Comparison of ENCODE assay signal across 20 cellular contexts in genomic region chr5:77709340-77709739, GRCh38.
DNase-seq lines count a peak whose midpoint lies in the region; ATAC-seq and TF ChIP-seq lines count a peak whose summit lies in the region.
"Had no signal": no experiment of that assay in that cellular context is flagged by ENCODE, and none has a peak within 500 bp of the region (broad histone marks: within the 10 kb centered on the region; RNA-seq: fewer than 3 reads in every experiment).

No MANE protein-coding gene starts in this region.

- H3K27ac ChIP-seq in breast epithelium = no peak overlapping the region
- H3K27ac ChIP-seq: 22Rv1; A549; BLaER1 treated with 17β-estradiol and CSF1 and Interleukin-3, amounts not matched to agents 10 nM and 100 nM; C4-2B had no signal

- H3K36me3 ChIP-seq in breast epithelium = no peaks in the 10 kb centered on the region

- TF ChIP-seq POLR2A in breast epithelium (IDR thresholded peaks at IDR 0.05) = no peak

- H3K9me3 ChIP-seq in breast epithelium = no peaks in the 10 kb centered on the region
- H3K9me3 ChIP-seq: A549, Caco-2 had no signal

- H3K27me3 ChIP-seq in breast epithelium = no peaks in the 10 kb centered on the region
- H3K27me3 ChIP-seq: BLaER1 treated with 17β-estradiol and CSF1 and Interleukin-3, amounts not matched to agents 10 nM and 100 nM had no signal

- ATAC-seq in GM19397 (IDR thresholded peaks at IDR 0.05; ENCODE audit: unreplicated experiment) = no peak
- ATAC-seq: A549; CD8-positive, alpha-beta T cell; GM12878 had no signal

- H3K27ac Mint-ChIP-seq in MCF 10A (ENCODE audit: low read depth, unreplicated experiment) = peak overlapping the region; percentile 12
- H3K27ac Mint-ChIP-seq: B cell; CD4-positive, alpha-beta T cell; CD8-positive, alpha-beta T cell had no signal

- DNase-seq in MCF 10A (ENCODE audit: unreplicated experiment) (no peak), breast epithelium (ENCODE audit: low spot score in 2 of 2) (no peak), inferior parietal cortex (ENCODE audit: extremely low spot score) (peak; percentile 53), middle frontal gyrus (ENCODE audit: extremely low spot score, low spot score) (peak; percentile 55), NCI-H524 (lab: John Stamatoyannopoulos, UW) (no peak)
- no peak for DNase-seq in NK-92 treated with Interleukin-12 subunit alpha and Interleukin-12 subunit beta, amount 100 ng/mL, for 24 hours (lab: John Stamatoyannopoulos, UW)
- DNase-seq: AML-193; Caco-2; Calu3; CD4-positive, alpha-beta T cell; CD8-positive, alpha-beta T cell; DMS79 treated with DMSO at 0.1 percent for 48 hours; GF-D8 had no signal

- H3K36me3 Mint-ChIP-seq in MCF 10A (ENCODE audit: insufficient read depth, unreplicated experiment) = peaks cover 30% of the 10 kb centered on the region

- H3K4me1 ChIP-seq in breast epithelium = no peaks in the 10 kb centered on the region
- H3K4me1 ChIP-seq: A549, Caco-2 had no signal

- no TSS peak for BruUV-seq in MCF 10A (replicated peaks; lab: Mats Ljungman, UMichigan)

- CTCF ChIA-PET in MCF 10A (lab: Yijun Ruan, JAX) = interaction anchor here (0.6 kb wide), 1 partner anchor 28 kb away, joined by 3 read pairs; no protein-coding TSS in a partner anchor

- H3K4me1 Mint-ChIP-seq in MCF 10A (ENCODE audit: insufficient read depth, unreplicated experiment) = peaks cover 6% of the 10 kb centered on the region

- no peaks in the 10 kb centered on the region for H3K9me3 Mint-ChIP-seq in MCF 10A (ENCODE audit: unreplicated experiment)
- H3K9me3 Mint-ChIP-seq: CD4-positive, alpha-beta T cell; CD8-positive, alpha-beta T cell had no signal

- H3K4me3 ChIP-seq in breast epithelium = no peak overlapping the region
- H3K4me3 ChIP-seq: A549; BLaER1 treated with 17β-estradiol and CSF1 and Interleukin-3, amounts not matched to agents 10 nM and 100 nM; GM12878 had no signal

- TF ChIP-seq CTCF in MCF 10A (IDR thresholded peaks at IDR 0.05; ENCODE audit: unreplicated experiment) (no peak), breast epithelium (IDR thresholded peaks at IDR 0.05) (no peak)

- no peaks in the 10 kb centered on the region for H3K27me3 Mint-ChIP-seq in MCF 10A (ENCODE audit: insufficient read depth, unreplicated experiment)
- H3K27me3 Mint-ChIP-seq: B cell; CD4-positive, alpha-beta T cell had no signal

- intact Hi-C loops in MCF 10A (cut with micrococcal nuclease) = no loop called here
- intact Hi-C loops in breast epithelium (cut with DNase I; ENCODE audit: low total_unique reads) = no loop called here

- H3K4me3 Mint-ChIP-seq in MCF 10A (ENCODE audit: unreplicated experiment) = no peak overlapping the region
- H3K4me3 Mint-ChIP-seq: B cell; CD4-positive, alpha-beta T cell; CD8-positive, alpha-beta T cell had no signal

- POLR2A ChIA-PET in MCF 10A (lab: Yijun Ruan, JAX) = interaction anchor here (0.6 to 1.9 kb wide), 2 partner anchors 9 to 11 kb away, joined by 4 to 5 read pairs; no protein-coding TSS in a partner anchor

Comparison
In these comparisons a context has a peak if more than half of its experiments do, and no peak if none do; other contexts are left out.
1. DNase-seq: peak in inferior parietal cortex (single experiment) and middle frontal gyrus (single experiment); none in MCF 10A (single experiment), breast epithelium (0 of 2), NCI-H524 (0 of 2) and NK-92 treated with Interleukin-12 subunit alpha and Interleukin-12 subunit beta, amount 100 ng/mL, for 24 hours (single experiment).